ENCODE assay signal across 1 cellular context in genomic region chr2:66574701-66575624, GRCh38.
TF ChIP-seq lines count a peak whose summit lies in the region.

No MANE protein-coding gene starts in this region.

TF ChIP-seq in K562, 482 proteins besides CTCF, POLR2A, EP300 and RAD21 (continued from another document and continues in another):
- 0 out of 2 replicates have a peak, but pooled peaks have one; percentile 17 for TF ChIP-seq IRF9 (tag; IDR thresholded peaks at IDR 0.05)
- peak; percentile 28; the same call in 1 of the 2 replicates for TF ChIP-seq CREM (IDR thresholded peaks at IDR 0.05; ENCODE audit: low read depth)
- TF ChIP-seq, protein P1, sequence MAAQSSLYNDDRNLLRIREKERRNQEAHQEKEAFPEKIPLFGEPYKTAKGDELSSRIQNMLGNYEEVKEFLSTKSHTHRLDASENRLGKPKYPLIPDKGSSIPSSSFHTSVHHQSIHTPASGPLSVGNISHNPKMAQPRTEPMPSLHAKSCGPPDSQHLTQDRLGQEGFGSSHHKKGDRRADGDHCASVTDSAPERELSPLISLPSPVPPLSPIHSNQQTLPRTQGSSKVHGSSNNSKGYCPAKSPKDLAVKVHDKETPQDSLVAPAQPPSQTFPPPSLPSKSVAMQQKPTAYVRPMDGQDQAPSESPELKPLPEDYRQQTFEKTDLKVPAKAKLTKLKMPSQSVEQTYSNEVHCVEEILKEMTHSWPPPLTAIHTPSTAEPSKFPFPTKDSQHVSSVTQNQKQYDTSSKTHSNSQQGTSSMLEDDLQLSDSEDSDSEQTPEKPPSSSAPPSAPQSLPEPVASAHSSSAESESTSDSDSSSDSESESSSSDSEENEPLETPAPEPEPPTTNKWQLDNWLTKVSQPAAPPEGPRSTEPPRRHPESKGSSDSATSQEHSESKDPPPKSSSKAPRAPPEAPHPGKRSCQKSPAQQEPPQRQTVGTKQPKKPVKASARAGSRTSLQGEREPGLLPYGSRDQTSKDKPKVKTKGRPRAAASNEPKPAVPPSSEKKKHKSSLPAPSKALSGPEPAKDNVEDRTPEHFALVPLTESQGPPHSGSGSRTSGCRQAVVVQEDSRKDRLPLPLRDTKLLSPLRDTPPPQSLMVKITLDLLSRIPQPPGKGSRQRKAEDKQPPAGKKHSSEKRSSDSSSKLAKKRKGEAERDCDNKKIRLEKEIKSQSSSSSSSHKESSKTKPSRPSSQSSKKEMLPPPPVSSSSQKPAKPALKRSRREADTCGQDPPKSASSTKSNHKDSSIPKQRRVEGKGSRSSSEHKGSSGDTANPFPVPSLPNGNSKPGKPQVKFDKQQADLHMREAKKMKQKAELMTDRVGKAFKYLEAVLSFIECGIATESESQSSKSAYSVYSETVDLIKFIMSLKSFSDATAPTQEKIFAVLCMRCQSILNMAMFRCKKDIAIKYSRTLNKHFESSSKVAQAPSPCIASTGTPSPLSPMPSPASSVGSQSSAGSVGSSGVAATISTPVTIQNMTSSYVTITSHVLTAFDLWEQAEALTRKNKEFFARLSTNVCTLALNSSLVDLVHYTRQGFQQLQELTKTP (IDR thresholded peaks at IDR 0.05; ENCODE audit: low read depth in 1 of 2, partially characterized antibody in 2 of 2) = peak; percentile 30 to 71
- no peak for TF ChIP-seq PCBP1 (IDR thresholded peaks at IDR 0.05; ENCODE audit: low read depth, low read length, poor library complexity, severe bottlenecking)
- no peak for TF ChIP-seq ZNF212 (CRISPR knock-in tag; IDR thresholded peaks at IDR 0.05)
- TF ChIP-seq, protein P2, sequence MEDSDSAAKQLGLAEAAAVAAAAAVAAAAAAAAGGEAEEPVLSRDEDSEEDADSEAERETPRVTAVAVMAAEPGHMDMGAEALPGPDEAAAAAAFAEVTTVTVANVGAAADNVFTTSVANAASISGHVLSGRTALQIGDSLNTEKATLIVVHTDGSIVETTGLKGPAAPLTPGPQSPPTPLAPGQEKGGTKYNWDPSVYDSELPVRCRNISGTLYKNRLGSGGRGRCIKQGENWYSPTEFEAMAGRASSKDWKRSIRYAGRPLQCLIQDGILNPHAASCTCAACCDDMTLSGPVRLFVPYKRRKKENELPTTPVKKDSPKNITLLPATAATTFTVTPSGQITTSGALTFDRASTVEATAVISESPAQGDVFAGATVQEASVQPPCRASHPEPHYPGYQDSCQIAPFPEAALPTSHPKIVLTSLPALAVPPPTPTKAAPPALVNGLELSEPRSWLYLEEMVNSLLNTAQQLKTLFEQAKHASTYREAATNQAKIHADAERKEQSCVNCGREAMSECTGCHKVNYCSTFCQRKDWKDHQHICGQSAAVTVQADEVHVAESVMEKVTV (CRISPR knock-in tag; IDR thresholded peaks at IDR 0.05) = peak; percentile 91
- TF ChIP-seq NEUROD1 (IDR thresholded peaks at IDR 0.05; ENCODE audit: borderline replicate concordance, low read depth, low read length, partially characterized antibody) = no peak
- TF ChIP-seq MYBL2 (IDR thresholded peaks at IDR 0.05; ENCODE audit: low read depth) = no peak
- no peak for TF ChIP-seq MYBL2 (CRISPR knock-in tag; IDR thresholded peaks at IDR 0.05; ENCODE audit: borderline replicate concordance)
- TF ChIP-seq LARP7 (IDR thresholded peaks at IDR 0.05) = no peak
- TF ChIP-seq LEF1 (IDR thresholded peaks at IDR 0.05) = 0 out of 2 replicates have a peak, but pooled peaks have one; percentile 17
- TF ChIP-seq GATAD2B (IDR thresholded peaks at IDR 0.05; ENCODE audit: borderline replicate concordance) = no peak
- no peak for TF ChIP-seq HDAC3 (IDR thresholded peaks at IDR 0.05; ENCODE audit: borderline replicate concordance, partially characterized antibody)
- no peak for TF ChIP-seq ZNF561 (CRISPR knock-in tag; conservative IDR thresholded peaks at IDR 0.05)
- TF ChIP-seq ARID1B (IDR thresholded peaks at IDR 0.05) = peak; percentile 36; the same call in 1 of the 2 replicates
- TF ChIP-seq ZNF780A (CRISPR knock-in tag; IDR thresholded peaks at IDR 0.05) = no peak
- TF ChIP-seq ESRRA (IDR thresholded peaks at IDR 0.05; ENCODE audit: borderline replicate concordance, low read depth) = no peak
- TF ChIP-seq VEZF1 (CRISPR knock-in tag; IDR thresholded peaks at IDR 0.05) = peak; percentile 96
- no peak for TF ChIP-seq ZNF778 (CRISPR knock-in tag; IDR thresholded peaks at IDR 0.05)
- TF ChIP-seq ZBTB43 (CRISPR knock-in tag; IDR thresholded peaks at IDR 0.05) = no peak
- TF ChIP-seq GABPB2 (CRISPR knock-in tag; conservative IDR thresholded peaks at IDR 0.05) = no peak
- no peak for TF ChIP-seq TGIF2 (CRISPR knock-in tag; IDR thresholded peaks at IDR 0.05)
- peak in 1 of 3 experiments; percentile 3 for TF ChIP-seq YY1 (IDR thresholded peaks at IDR 0.05; ENCODE audit: borderline replicate concordance in 1 of 3, control insufficient read depth in 1 of 3, extremely low read depth in 1 of 3, insufficient read depth in 3 of 3, insufficient read length in 1 of 3, insufficient replicate concordance in 2 of 3, low read depth in 1 of 3, low read length in 2 of 3)
- no peak for TF ChIP-seq KAT8 (IDR thresholded peaks at IDR 0.05; ENCODE audit: low read depth)
- TF ChIP-seq PRDM10 (IDR thresholded peaks at IDR 0.05; ENCODE audit: partially characterized antibody) = peak; percentile 56
- no peak for TF ChIP-seq NRF1 (conservative IDR thresholded peaks at IDR 0.05 in 1 of 2, IDR thresholded peaks at IDR 0.05 in 1 of 2)
- TF ChIP-seq MTA1 (IDR thresholded peaks at IDR 0.05; ENCODE audit: borderline replicate concordance) = peak; percentile 83
- no peak for TF ChIP-seq NR1H2 (CRISPR knock-in tag; IDR thresholded peaks at IDR 0.05)
- TF ChIP-seq ZNF445 (CRISPR knock-in tag; IDR thresholded peaks at IDR 0.05; ENCODE audit: low read depth) = no peak
- TF ChIP-seq, protein P3, sequence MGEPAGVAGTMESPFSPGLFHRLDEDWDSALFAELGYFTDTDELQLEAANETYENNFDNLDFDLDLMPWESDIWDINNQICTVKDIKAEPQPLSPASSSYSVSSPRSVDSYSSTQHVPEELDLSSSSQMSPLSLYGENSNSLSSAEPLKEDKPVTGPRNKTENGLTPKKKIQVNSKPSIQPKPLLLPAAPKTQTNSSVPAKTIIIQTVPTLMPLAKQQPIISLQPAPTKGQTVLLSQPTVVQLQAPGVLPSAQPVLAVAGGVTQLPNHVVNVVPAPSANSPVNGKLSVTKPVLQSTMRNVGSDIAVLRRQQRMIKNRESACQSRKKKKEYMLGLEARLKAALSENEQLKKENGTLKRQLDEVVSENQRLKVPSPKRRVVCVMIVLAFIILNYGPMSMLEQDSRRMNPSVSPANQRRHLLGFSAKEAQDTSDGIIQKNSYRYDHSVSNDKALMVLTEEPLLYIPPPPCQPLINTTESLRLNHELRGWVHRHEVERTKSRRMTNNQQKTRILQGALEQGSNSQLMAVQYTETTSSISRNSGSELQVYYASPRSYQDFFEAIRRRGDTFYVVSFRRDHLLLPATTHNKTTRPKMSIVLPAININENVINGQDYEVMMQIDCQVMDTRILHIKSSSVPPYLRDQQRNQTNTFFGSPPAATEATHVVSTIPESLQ (CRISPR knock-in tag; IDR thresholded peaks at IDR 0.05) = no peak
- TF ChIP-seq TAL1 (IDR thresholded peaks at IDR 0.05) = no peak
- TF ChIP-seq NR3C1 (CRISPR knock-in tag; IDR thresholded peaks at IDR 0.05) = no peak
- no peak for TF ChIP-seq PTRF (tag; IDR thresholded peaks at IDR 0.05)
- TF ChIP-seq, protein P4, sequence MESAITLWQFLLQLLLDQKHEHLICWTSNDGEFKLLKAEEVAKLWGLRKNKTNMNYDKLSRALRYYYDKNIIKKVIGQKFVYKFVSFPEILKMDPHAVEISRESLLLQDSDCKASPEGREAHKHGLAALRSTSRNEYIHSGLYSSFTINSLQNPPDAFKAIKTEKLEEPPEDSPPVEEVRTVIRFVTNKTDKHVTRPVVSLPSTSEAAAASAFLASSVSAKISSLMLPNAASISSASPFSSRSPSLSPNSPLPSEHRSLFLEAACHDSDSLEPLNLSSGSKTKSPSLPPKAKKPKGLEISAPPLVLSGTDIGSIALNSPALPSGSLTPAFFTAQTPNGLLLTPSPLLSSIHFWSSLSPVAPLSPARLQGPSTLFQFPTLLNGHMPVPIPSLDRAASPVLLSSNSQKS (CRISPR knock-in tag; IDR thresholded peaks at IDR 0.05) = no peak
- no peak for TF ChIP-seq ZNF583 (CRISPR knock-in tag; IDR thresholded peaks at IDR 0.05)
- TF ChIP-seq, protein P5, sequence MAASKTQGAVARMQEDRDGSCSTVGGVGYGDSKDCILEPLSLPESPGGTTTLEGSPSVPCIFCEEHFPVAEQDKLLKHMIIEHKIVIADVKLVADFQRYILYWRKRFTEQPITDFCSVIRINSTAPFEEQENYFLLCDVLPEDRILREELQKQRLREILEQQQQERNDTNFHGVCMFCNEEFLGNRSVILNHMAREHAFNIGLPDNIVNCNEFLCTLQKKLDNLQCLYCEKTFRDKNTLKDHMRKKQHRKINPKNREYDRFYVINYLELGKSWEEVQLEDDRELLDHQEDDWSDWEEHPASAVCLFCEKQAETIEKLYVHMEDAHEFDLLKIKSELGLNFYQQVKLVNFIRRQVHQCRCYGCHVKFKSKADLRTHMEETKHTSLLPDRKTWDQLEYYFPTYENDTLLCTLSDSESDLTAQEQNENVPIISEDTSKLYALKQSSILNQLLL (CRISPR knock-in tag; IDR thresholded peaks at IDR 0.05; ENCODE audit: borderline replicate concordance) = no peak
- TF ChIP-seq MTA3 (IDR thresholded peaks at IDR 0.05; ENCODE audit: borderline replicate concordance) = no peak
- peak; percentile 83 for TF ChIP-seq BRD9 (IDR thresholded peaks at IDR 0.05; ENCODE audit: low read depth, partially characterized antibody)
- no peak for TF ChIP-seq ZNF589 (CRISPR knock-in tag; IDR thresholded peaks at IDR 0.05; ENCODE audit: low read depth)
- TF ChIP-seq TFE3 (CRISPR knock-in tag; IDR thresholded peaks at IDR 0.05) = no peak
- TF ChIP-seq FUS (optimal IDR thresholded peaks at IDR 0.05; ENCODE audit: low read depth, low read length) = no peak
- no peak for TF ChIP-seq ZNF184 (CRISPR knock-in tag; IDR thresholded peaks at IDR 0.05)
- TF ChIP-seq ARHGAP35 (IDR thresholded peaks at IDR 0.05; ENCODE audit: partially characterized antibody) = peak; percentile 55
